14 cellular contexts compared by ENCODE assay signal in the genomic region with DNA sequence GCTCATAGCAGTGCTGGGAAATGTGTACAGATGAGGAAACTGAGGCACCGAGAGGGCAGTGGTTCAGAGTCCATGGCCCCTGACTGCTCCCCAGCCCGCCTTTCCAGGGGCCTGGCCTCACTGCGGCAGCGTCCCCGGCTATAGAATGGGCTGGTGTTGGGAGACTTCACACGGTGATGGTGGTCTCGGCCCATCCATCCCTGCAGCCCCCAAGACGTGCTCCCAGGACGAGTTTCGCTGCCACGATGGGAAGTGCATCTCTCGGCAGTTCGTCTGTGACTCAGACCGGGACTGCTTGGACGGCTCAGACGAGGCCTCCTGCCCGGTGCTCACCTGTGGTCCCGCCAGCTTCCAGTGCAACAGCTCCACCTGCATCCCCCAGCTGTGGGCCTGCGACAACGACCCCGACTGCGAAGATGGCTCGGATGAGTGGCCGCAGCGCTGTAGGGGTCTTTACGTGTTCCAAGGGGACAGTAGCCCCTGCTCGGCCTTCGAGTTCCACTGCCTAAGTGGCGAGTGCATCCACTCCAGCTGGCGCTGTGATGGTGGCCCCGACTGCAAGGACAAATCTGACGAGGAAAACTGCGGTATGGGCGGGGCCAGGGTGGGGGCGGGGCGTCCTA.
"Had no signal": no experiment of that assay in that cellular context is flagged by ENCODE, and none has a peak within 500 bp of the region (broad histone marks: within the 10 kb centered on the region; RNA-seq: fewer than 3 reads in every experiment).

No MANE protein-coding gene starts in this region.

- H3K9me3 ChIP-seq: colonic mucosa, heart left ventricle, left ventricle myocardium inferior had no signal

- H3K9ac ChIP-seq: neural progenitor cell had no signal

- H3K4me2 ChIP-seq: neural progenitor cell had no signal

- H3K27ac ChIP-seq: colonic mucosa, neural progenitor cell, WERI-Rb-1 had no signal

- H3K4me1 ChIP-seq: colonic mucosa, neural progenitor cell had no signal

- DNase-seq: activated CD4-positive, alpha-beta T cell treated with anti-CD3 and anti-CD28 coated beads for 4 hours; activated CD8-positive, alpha-beta T cell treated with anti-CD3 and anti-CD28 coated beads, Interleukin-2, amount 10 ng/mL, durations not matched to agents 7 days and 5 days; activated naive CD4-positive, alpha-beta T cell treated with anti-CD3 and anti-CD28 coated beads, Interleukin-2, amount 10 ng/mL, durations not matched to agents 7 days and 5 days; caudate nucleus; colonic mucosa; heart left ventricle; left ventricle myocardium inferior; stimulated activated naive CD8-positive, alpha-beta T cell treated with anti-CD3 and anti-CD28 coated beads, Interleukin-15, Interleukin-2, amounts not matched to agents 100 U/mL and 50 U/mL, for 24 hours; T-helper 1 cell; WERI-Rb-1 had no signal

- FAIRE-seq: endothelial cell of umbilical vein, frontal cortex, islet of Langerhans had no signal

- H3K27me3 ChIP-seq: colonic mucosa, heart left ventricle, neural progenitor cell had no signal

- H2AFZ ChIP-seq: neural progenitor cell had no signal

- H3K4me3 ChIP-seq: colonic mucosa, heart left ventricle, left ventricle myocardium inferior, neural progenitor cell had no signal

- ATAC-seq: activated CD8-positive, alpha-beta T cell treated with anti-CD3 and anti-CD28 coated beads, Interleukin-2, amount 10 ng/mL, durations not matched to agents 7 days and 5 days; stimulated activated naive CD8-positive, alpha-beta T cell treated with anti-CD3 and anti-CD28 coated beads, Interleukin-15, Interleukin-2, amounts not matched to agents 100 U/mL and 50 U/mL, for 24 hours had no signal
